Comparison of ENCODE assay signal across 19 cellular contexts in genomic region chr10:130042386-130042785, GRCh38.
DNase-seq lines count a peak whose midpoint lies in the region; ATAC-seq, FAIRE-seq and TF ChIP-seq lines count a peak whose summit lies in the region.
"Had no signal": no experiment of that assay in that cellular context is flagged by ENCODE, and none has a peak within 500 bp of the region (broad histone marks: within the 10 kb centered on the region; RNA-seq: fewer than 3 reads in every experiment).

No MANE protein-coding gene starts in this region.

- no peak overlapping the region for H2BK5ac ChIP-seq in H9 (ENCODE audit: insufficient read length, low read length)

- no peak overlapping the region for H3T11ph ChIP-seq in H9 (ENCODE audit: low read length)

- TF ChIP-seq CTCF in kidney (IDR thresholded peaks at IDR 0.05; ENCODE audit: borderline replicate concordance, extremely low read depth, insufficient read depth) (no peak), H9 (conservative IDR thresholded peaks at IDR 0.05) (no peak)

- no peak overlapping the region for H2AK5ac ChIP-seq in H9 (ENCODE audit: insufficient read length, low read length)

- H3K14ac ChIP-seq in H9 (ENCODE audit: insufficient read depth, low read length), result no peak overlapping the region

- H3K4me3 ChIP-seq in kidney (ENCODE audit: low read length in 2 of 2), result no peak overlapping the region
- H3K4me3 ChIP-seq: A549, GM23338 had no signal

- H3K4me2 ChIP-seq in H9 (ENCODE audit: insufficient read depth, insufficient read length, low read length), result no peak overlapping the region
- H3K4me2 ChIP-seq: A549 had no signal

- intact Hi-C loops in kidney (cut with DNase I), result no loop called here
- intact Hi-C loops in posterior vena cava (cut with DNase I), result no loop called here
- intact Hi-C loops in sciatic nerve (cut with DNase I), result no loop called here

- H4K8ac ChIP-seq in H9 (replicated peaks; ENCODE audit: insufficient read length, low read depth, low read length), result no peak overlapping the region

- no peaks in the 10 kb centered on the region for H3K27me3 ChIP-seq in H9 (ENCODE audit: insufficient read depth, low read length)

- no peak overlapping the region for H3K18ac ChIP-seq in H9 (ENCODE audit: insufficient read length, low read depth, low read length)

- H4K5ac ChIP-seq in H9 (ENCODE audit: insufficient read length, low read depth, low read length), result no peak overlapping the region

- ATAC-seq in sciatic nerve, result no peak
- ATAC-seq: A549, GM23338 had no signal

- H3K4me1 Mint-ChIP-seq in H9, result peaks cover 14 to 22% of the 10 kb centered on the region in 2 experiments

- H3K9ac ChIP-seq in kidney (ENCODE audit: low read length in 2 of 2) (no peak overlapping the region), H9 (ENCODE audit: extremely low read depth, insufficient read length, low read length) (no peak overlapping the region)

- peaks cover 19% of the 10 kb centered on the region for H3K27me3 Mint-ChIP-seq in H9 (ENCODE audit: low read depth)

- H3K9me3 ChIP-seq in kidney (ENCODE audit: control insufficient read depth in 1 of 2, low read length in 2 of 2) (no peaks in the 10 kb centered on the region), H9 (ENCODE audit: control insufficient read depth, low read depth, low read length) (no peaks in the 10 kb centered on the region)
- H3K9me3 ChIP-seq: A549, Caco-2 had no signal

- H4K91ac ChIP-seq in H9 (ENCODE audit: insufficient read length, low read depth, low read length), result no peak overlapping the region

- H3K56ac ChIP-seq in H9 (ENCODE audit: insufficient read length, low read depth, low read length), result no peak overlapping the region

- no peaks in the 10 kb centered on the region for H3K36me3 Mint-ChIP-seq in H9 (ENCODE audit: insufficient read depth in 1 of 3, low read depth in 3 of 3)

- no peak overlapping the region for H2BK12ac ChIP-seq in H9 (ENCODE audit: insufficient read length, low read depth, low read length)

- H3K27ac Mint-ChIP-seq in H9, result no peak overlapping the region
- H3K27ac Mint-ChIP-seq: CD4-positive, alpha-beta T cell; GM23338 had no signal

- no peak overlapping the region for H3K4ac ChIP-seq in H9 (ENCODE audit: low read depth, low read length)

- no peak overlapping the region for H3K4me3 Mint-ChIP-seq in H9
- H3K4me3 Mint-ChIP-seq: CD4-positive, alpha-beta T cell; GM23338 had no signal

- H3K36me3 ChIP-seq in kidney (ENCODE audit: control insufficient read depth in 1 of 2, insufficient read depth in 2 of 2, low read length in 2 of 2), result no peaks in the 10 kb centered on the region

- peaks cover 2% of the 10 kb centered on the region for H4K20me1 ChIP-seq in H9 (ENCODE audit: control insufficient read depth, insufficient read depth, insufficient read length)

- no peak for FAIRE-seq in kidney (lab: Jason Lieb, UNC)
- FAIRE-seq: A549, D721Med, HTR-8/SVneo had no signal

- no peaks in the 10 kb centered on the region for H3K79me2 ChIP-seq in H9 (ENCODE audit: insufficient read depth, low read length)

- H3K23me2 ChIP-seq in H9 (ENCODE audit: insufficient read length, low read depth, low read length, poor library complexity, severe bottlenecking), result no peaks in the 10 kb centered on the region

- H3K23ac ChIP-seq in H9 (ENCODE audit: insufficient read length, low read depth, low read length), result no peak overlapping the region

- no peaks in the 10 kb centered on the region for H3K4me1 ChIP-seq in kidney (ENCODE audit: control insufficient read depth in 1 of 2, insufficient read depth in 1 of 2, low read depth in 1 of 2, low read length in 2 of 2)
- H3K4me1 ChIP-seq in H9 (ENCODE audit: insufficient read depth, low read length), result no peaks in the 10 kb centered on the region; the same call in 1 of the 2 replicates
- H3K4me1 ChIP-seq: A549, Caco-2 had no signal

- no peak overlapping the region for H2AFZ ChIP-seq in H9 (ENCODE audit: low read length)
- H2AFZ ChIP-seq: GM23338 had no signal

- H3K9me3 Mint-ChIP-seq in H9, result no peaks in the 10 kb centered on the region
- H3K9me3 Mint-ChIP-seq: CD4-positive, alpha-beta T cell; GM23338 had no signal

- no peak overlapping the region for H3K27ac ChIP-seq in kidney (ENCODE audit: low read depth in 2 of 2, low read length in 2 of 2)
- H3K27ac ChIP-seq in H9 (ENCODE audit: insufficient read length, low read depth, low read length), result no peak overlapping the region
- H3K27ac ChIP-seq: 22Rv1, A549, C4-2B had no signal

- H2BK15ac ChIP-seq in H9 (ENCODE audit: low read depth, low read length), result no peak overlapping the region

- peak; percentile 57 for DNase-seq in activated effector memory CD4-positive, alpha-beta T cell treated with anti-CD3 and anti-CD28 coated beads, Interleukin-2, amount 50 U/mL, for 16 hours
- DNase-seq in activated effector memory CD4-positive, alpha-beta T cell treated with Interleukin-2 at 50 U/mL for 16 hours, result no peak
- DNase-seq in kidney (peak; percentile 12), posterior vena cava (ENCODE audit: low spot score) (peak; percentile 32), sciatic nerve (ENCODE audit: low spot score) (no peak), inferior parietal cortex (ENCODE audit: extremely low spot score) (no peak), H9 (no peak)
- DNase-seq: AML-193; CD4-positive, alpha-beta T cell; DMS79; GDM1; H7 had no signal

- no peak overlapping the region for H2BK20ac ChIP-seq in H9 (ENCODE audit: low read depth, low read length, poor library complexity, severe bottlenecking)

- WGBS in H9 (ENCODE audit: extremely low coverage, insufficient read length, low lambda C conversion rate), result no CpG with 5 or more reads among the region's 14 CpGs

- H3K79me1 ChIP-seq in H9 (ENCODE audit: insufficient read depth, low read depth, low read length, poor library complexity, severe bottlenecking), result no peaks in the 10 kb centered on the region

- no peak overlapping the region for H2BK120ac ChIP-seq in H9 (ENCODE audit: low read depth, low read length, poor library complexity, severe bottlenecking)

Comparison
In these comparisons a context has a peak if more than half of its experiments do, and no peak if none do; other contexts are left out.
1. DNase-seq: peak in activated effector memory CD4-positive, alpha-beta T cell treated with anti-CD3 and anti-CD28 coated beads, Interleukin-2, amount 50 U/mL, for 16 hours (single experiment), kidney (single experiment) and posterior vena cava (single experiment); none in activated effector memory CD4-positive, alpha-beta T cell treated with Interleukin-2 at 50 U/mL for 16 hours (single experiment), sciatic nerve (single experiment), inferior parietal cortex (single experiment) and H9 (single experiment).